In the genomic region with DNA sequence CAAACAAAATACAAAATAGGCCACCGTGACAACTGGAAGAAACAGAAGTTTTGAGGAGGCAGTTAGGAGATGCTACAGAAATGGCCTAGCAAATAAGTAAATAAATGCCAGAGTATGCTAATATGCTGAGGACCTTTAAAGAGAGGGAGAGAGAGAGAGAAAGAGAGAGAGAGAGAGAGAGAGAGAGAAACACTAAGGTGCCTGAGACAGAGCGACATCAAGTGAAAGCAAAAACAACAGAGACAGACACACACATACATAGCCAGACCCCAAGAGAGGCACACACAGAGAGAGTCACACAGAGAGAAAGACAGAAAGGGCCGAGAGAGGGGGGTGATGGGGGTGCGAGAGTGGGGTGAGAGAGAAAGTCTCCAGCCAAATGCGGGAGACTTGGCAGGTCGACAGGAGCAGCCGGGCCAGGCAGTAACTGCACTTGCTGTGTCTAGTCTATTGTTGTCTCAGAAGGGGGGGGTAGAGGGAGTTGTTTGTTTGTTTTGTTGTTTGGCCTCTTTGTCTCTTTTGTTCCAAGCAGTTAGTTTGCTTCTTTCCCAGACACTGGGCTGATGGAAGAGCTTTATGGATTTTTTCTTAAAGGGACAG, we compare ENCODE assay signal across 10 cellular contexts. TPM values are rescaled to one million over a fixed set of nuclear protein-coding genes. Genes with fewer than 3 reads are reported as not detected.
A peak's percentile ranks its signal among the peaks of the same experiment; 100 is the strongest.
DNase-seq lines count a peak whose midpoint lies in the region; ATAC-seq and TF ChIP-seq lines count a peak whose summit lies in the region.
"Had no signal": no experiment of that assay in that cellular context is flagged by ENCODE, and none has a peak within 500 bp of the region (broad histone marks: within the 10 kb centered on the region; RNA-seq: fewer than 3 reads in every experiment).

No MANE protein-coding gene starts in this region.

- H3K4me1 ChIP-seq in ascending aorta (peaks cover 0 to 27% of the 10 kb centered on the region in 2 donors), sigmoid colon (peaks cover 0 to 70% (median 54%) of the 10 kb centered on the region in 4 donors)

- TF ChIP-seq CTCF in LNCaP clone FGC (IDR thresholded peaks at IDR 0.05; ENCODE audit: control insufficient read depth, extremely low read depth, insufficient read depth) (0 out of 2 replicates have a peak, but pooled peaks have one; percentile 12), ascending aorta (IDR thresholded peaks at IDR 0.05) (no peak), sigmoid colon (IDR thresholded peaks at IDR 0.05) (no peak)

- no peaks in the 10 kb centered on the region for H3K36me3 ChIP-seq in ascending aorta
- H3K36me3 ChIP-seq in sigmoid colon = no peaks in the 10 kb centered on the region

- H3K27me3 ChIP-seq in ascending aorta (no peaks in the 10 kb centered on the region), sigmoid colon (peaks cover 6 to 62% (median 39%) of the 10 kb centered on the region in 3 donors)

- ATAC-seq in HG03159 (IDR thresholded peaks at IDR 0.05; ENCODE audit: unreplicated experiment) (no peak), HG03108 (IDR thresholded peaks at IDR 0.05; ENCODE audit: unreplicated experiment) (no peak)

- H3K27ac ChIP-seq in ascending aorta (peak overlapping the region; percentile 68 to 81), sigmoid colon (peak overlapping the region; percentile 53 to 83 (median 74))
- H3K27ac ChIP-seq: KMS-11 had no signal

- no peaks in the 10 kb centered on the region for H3K9me3 ChIP-seq in ascending aorta
- no peaks in the 10 kb centered on the region for H3K9me3 ChIP-seq in sigmoid colon

- peak overlapping the region; percentile 9; the same call in 1 of the 2 replicates for H3K4me3 ChIP-seq in LNCaP clone FGC (ENCODE audit: low read depth, low read length)
- H3K4me3 ChIP-seq in ascending aorta = peak overlapping the region; percentile 48 to 57
- peak overlapping the region in 3 of 4 donors; percentile 15 to 29 (median 17) for H3K4me3 ChIP-seq in sigmoid colon

- intact Hi-C loops in ascending aorta (cut with DNase I) (no loop called here), sigmoid colon (cut with DNase I) (no loop called here)

- no peak for TF ChIP-seq POLR2A in sigmoid colon (IDR thresholded peaks at IDR 0.05)

- 18 to 54% methylated on average over 7 of the region's 7 CpGs for WGBS in sigmoid colon, 2 donors

- no peak for TF ChIP-seq EP300 in sigmoid colon (IDR thresholded peaks at IDR 0.05)

- no peak for DNase-seq in LNCaP clone FGC (ENCODE audit: low read depth)
- DNase-seq in ascending aorta (ENCODE audit: low spot score in 2 of 2) = no peak
- peak in 47 of 51 donors; percentile 20 to 96 (median 81) for DNase-seq in hypothalamus (lab: John Stamatoyannopoulos, UW)
- DNase-seq in sigmoid colon = no peak
- DNase-seq in GM03348 (ENCODE audit: low spot score) = no peak
- DNase-seq in activated CD8-positive, alpha-beta memory T cell treated with anti-CD3 and anti-CD28 coated beads for 24 hours = no peak
- DNase-seq: immature natural killer cell had no signal

RNA-seq across cellular contexts. Expression of a gene that starts 30.1 kb away (rescaled TPM):
- total RNA-seq in ascending aorta (99.9 TPM), sigmoid colon (100 to 1,000 TPM in 1 of 4 donors, 10 to 100 TPM in 3; 45.3 to 129 (median 59.9) TPM)
- 10 to 100 TPM in 1 of 3 donors, 1 to 10 TPM in 2; 3.7 to 12.5 (median 4.8) TPM for polyA plus RNA-seq in sigmoid colon
- polyA plus RNA-seq: immature natural killer cell had no signal

Comparison
In these comparisons a context has a peak if more than half of its experiments do, and no peak if none do; other contexts are left out.
1. DNase-seq: peak in hypothalamus (47 of 51); none in LNCaP clone FGC (single experiment), ascending aorta (0 of 2), sigmoid colon (single experiment), GM03348 (single experiment) and activated CD8-positive, alpha-beta memory T cell treated with anti-CD3 and anti-CD28 coated beads for 24 hours (single experiment).
2. Peak in every context shown above with its lines, with median percentiles within 50 percentile points of each other: H3K4me3 ChIP-seq.